8 cellular contexts compared by ENCODE assay signal in the genomic region with DNA sequence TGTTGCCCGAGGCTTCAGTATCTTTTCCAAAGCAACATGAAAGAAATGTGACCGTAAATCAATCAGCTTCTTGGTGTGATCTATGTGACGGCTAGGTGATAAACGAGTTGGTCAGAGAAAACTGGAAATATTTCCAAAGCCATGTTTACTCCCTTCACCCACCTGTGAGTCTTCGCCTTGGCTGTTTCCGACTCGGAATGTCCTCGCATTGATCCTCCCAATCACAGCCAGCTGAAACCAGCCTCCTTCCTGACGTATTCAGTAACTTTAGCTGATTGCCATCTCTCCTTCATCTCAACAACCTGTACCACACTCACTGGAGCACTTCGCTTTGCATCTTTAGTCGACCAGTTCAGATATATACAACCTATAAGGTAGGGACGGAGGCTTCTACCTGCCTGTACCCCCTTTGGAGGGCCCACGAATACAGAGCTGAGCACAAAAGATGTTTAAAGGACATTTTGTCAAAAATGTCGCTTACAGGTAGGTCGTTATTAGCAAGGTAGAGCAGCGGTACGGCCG. TPM values are rescaled to one million over a fixed set of nuclear protein-coding genes. Genes with fewer than 3 reads are reported as not detected.
DNase-seq lines count a peak whose midpoint lies in the region; ATAC-seq and TF ChIP-seq lines count a peak whose summit lies in the region.

No MANE protein-coding gene starts in this region.

- peaks cover 41% of the 10 kb centered on the region for H4K20me1 ChIP-seq in Loucy (ENCODE audit: insufficient read depth, low read length, poor library complexity, severe bottlenecking)

- no peak for TF ChIP-seq EP300 in stomach (IDR thresholded peaks at IDR 0.05)

- H3K9ac ChIP-seq in Loucy (ENCODE audit: low read depth, low read length, poor library complexity, severe bottlenecking): peak overlapping the region; percentile 82

- H3F3A ChIP-seq in Loucy (ENCODE audit: low read depth): peaks cover 24% of the 10 kb centered on the region

- H3K9me3 ChIP-seq in Loucy (ENCODE audit: insufficient read depth, low read depth, low read length) (no peaks in the 10 kb centered on the region), stomach (no peaks in the 10 kb centered on the region)

- no peaks in the 10 kb centered on the region for H3K9me2 ChIP-seq in Loucy (replicated peaks; ENCODE audit: low read depth, low read length)

- peak overlapping the region; percentile 84 for H3K4me3 ChIP-seq in Loucy (ENCODE audit: low read length, poor library complexity, severe bottlenecking)
- H3K4me3 ChIP-seq in brain microvascular endothelial cell (ENCODE audit: low read depth, low read length): peak overlapping the region; percentile 80
- peak overlapping the region; percentile 79 for H3K4me3 ChIP-seq in kidney epithelial cell (ENCODE audit: low read depth, low read length)
- peak overlapping the region; percentile 61 to 78 (median 69) for H3K4me3 ChIP-seq in stomach

- DNase-seq in DMS79 treated with DMSO at 0.1 percent for 48 hours (lab: John Stamatoyannopoulos, UW) (peak; percentile 13), brain microvascular endothelial cell (no peak), kidney epithelial cell (ENCODE audit: low read depth) (no peak), stomach (no peak)
- no peak for DNase-seq in central memory CD4-positive, alpha-beta T cell

- in situ Hi-C loops in brain microvascular endothelial cell (cut with HindIII; ENCODE audit: low pct_ligation_motif_present, low sequenced_read_pairs): no loop called here

- 9 to 21% (median 12%) methylated on average over 18 of the region's 18 CpGs for WGBS in stomach, 5 donors

- TF ChIP-seq CTCF in Loucy (conservative IDR thresholded peaks at IDR 0.05; ENCODE audit: low read length): no peak
- TF ChIP-seq CTCF in brain microvascular endothelial cell (IDR thresholded peaks at IDR 0.05; ENCODE audit: low read depth, low read length, missing control alignments): no peak
- TF ChIP-seq CTCF in kidney epithelial cell (IDR thresholded peaks at IDR 0.05; ENCODE audit: insufficient read depth, low read length, poor library complexity, severe bottlenecking): no peak
- TF ChIP-seq CTCF in stomach (IDR thresholded peaks at IDR 0.05): no peak

- peak overlapping the region; percentile 85; the same call in 1 of the 2 replicates for H2AFZ ChIP-seq in Loucy (ENCODE audit: low read length)

- H3K79me2 ChIP-seq in Loucy (ENCODE audit: insufficient read depth, low read length): peaks cover 45% of the 10 kb centered on the region

- TF ChIP-seq POLR2A in stomach (IDR thresholded peaks at IDR 0.05): no peak

- H3K4me2 ChIP-seq in Loucy (ENCODE audit: low read depth, low read length, poor library complexity, severe bottlenecking): peak overlapping the region; percentile 98

- H3K36me3 ChIP-seq in Loucy (ENCODE audit: insufficient read depth, low read length) (peaks cover 41% of the 10 kb centered on the region), brain microvascular endothelial cell (replicated peaks) (peaks cover 42% of the 10 kb centered on the region), kidney epithelial cell (ENCODE audit: control insufficient read depth, insufficient read depth, low read length) (peaks cover 3% of the 10 kb centered on the region), stomach (peaks cover 35 to 52% (median 47%) of the 10 kb centered on the region in 4 donors)

- H3K27ac ChIP-seq in brain microvascular endothelial cell (peak overlapping the region; percentile 54), stomach (peak overlapping the region; percentile 83 to 90 (median 89))

- H3K4me1 ChIP-seq in Loucy (ENCODE audit: insufficient read depth, low read length, poor library complexity, severe bottlenecking): peaks cover 35% of the 10 kb centered on the region
- H3K4me1 ChIP-seq in stomach: peaks cover 26 to 56% (median 43%) of the 10 kb centered on the region in 4 donors

- no peaks in the 10 kb centered on the region for H3K27me3 ChIP-seq in Loucy (ENCODE audit: insufficient read depth, low read length, poor library complexity, severe bottlenecking)
- H3K27me3 ChIP-seq in brain microvascular endothelial cell (replicated peaks): no peaks in the 10 kb centered on the region
- H3K27me3 ChIP-seq in kidney epithelial cell (ENCODE audit: control insufficient read depth, insufficient read depth, low read length): no peaks in the 10 kb centered on the region
- H3K27me3 ChIP-seq in stomach: no peaks in the 10 kb centered on the region

- intact Hi-C loops in stomach (cut with DNase I; ENCODE audit: low total_unique reads): no loop called here

- no peak for ATAC-seq in HG02981 (IDR thresholded peaks at IDR 0.05; ENCODE audit: unreplicated experiment)
- ATAC-seq in GM18502 (IDR thresholded peaks at IDR 0.05; ENCODE audit: poor library complexity, unreplicated experiment): no peak

RNA-seq across cellular contexts. Expression of a gene that starts 7.2 kb away (rescaled TPM):
- total RNA-seq in kidney epithelial cell (6,130 and 6,972 TPM in 2 replicates), stomach (1,000 to 10,000 TPM in 4 of 5 donors, 100 to 1,000 TPM in 1; 506 to 3,830 (median 2,422) TPM)
- 1,000 to 10,000 TPM; 4,166 to 5,414 (median 4,286) TPM for polyA plus RNA-seq in stomach

RNA-seq across cellular contexts. Expression of a gene that starts 21.8 kb away (rescaled TPM):
- total RNA-seq in kidney epithelial cell (0.14 TPM in 1 of 2 replicates, not detected in the other), stomach (not detected)
- 1 to 10 TPM in 1 of 3 donors, not detected in 2; 1.5 TPM for polyA plus RNA-seq in stomach

RNA-seq across cellular contexts. Expression of a gene that starts 36.2 kb away (rescaled TPM):
- total RNA-seq in kidney epithelial cell (not detected in 2 replicates), stomach (not detected)
- not detected for polyA plus RNA-seq in stomach

RNA-seq across cellular contexts. Expression of a gene that starts 59.9 kb away (rescaled TPM):
- total RNA-seq in kidney epithelial cell (39.8 and 43.5 TPM in 2 replicates), stomach (100 to 1,000 TPM in 1 of 5 donors, 10 to 100 TPM in 4; 12.8 to 102 (median 63.8) TPM)
- polyA plus RNA-seq in stomach: 10 to 100 TPM; 17.6 to 31.9 (median 26.3) TPM
